ENCODE assay signal across 8 cellular contexts in the genomic region with DNA sequence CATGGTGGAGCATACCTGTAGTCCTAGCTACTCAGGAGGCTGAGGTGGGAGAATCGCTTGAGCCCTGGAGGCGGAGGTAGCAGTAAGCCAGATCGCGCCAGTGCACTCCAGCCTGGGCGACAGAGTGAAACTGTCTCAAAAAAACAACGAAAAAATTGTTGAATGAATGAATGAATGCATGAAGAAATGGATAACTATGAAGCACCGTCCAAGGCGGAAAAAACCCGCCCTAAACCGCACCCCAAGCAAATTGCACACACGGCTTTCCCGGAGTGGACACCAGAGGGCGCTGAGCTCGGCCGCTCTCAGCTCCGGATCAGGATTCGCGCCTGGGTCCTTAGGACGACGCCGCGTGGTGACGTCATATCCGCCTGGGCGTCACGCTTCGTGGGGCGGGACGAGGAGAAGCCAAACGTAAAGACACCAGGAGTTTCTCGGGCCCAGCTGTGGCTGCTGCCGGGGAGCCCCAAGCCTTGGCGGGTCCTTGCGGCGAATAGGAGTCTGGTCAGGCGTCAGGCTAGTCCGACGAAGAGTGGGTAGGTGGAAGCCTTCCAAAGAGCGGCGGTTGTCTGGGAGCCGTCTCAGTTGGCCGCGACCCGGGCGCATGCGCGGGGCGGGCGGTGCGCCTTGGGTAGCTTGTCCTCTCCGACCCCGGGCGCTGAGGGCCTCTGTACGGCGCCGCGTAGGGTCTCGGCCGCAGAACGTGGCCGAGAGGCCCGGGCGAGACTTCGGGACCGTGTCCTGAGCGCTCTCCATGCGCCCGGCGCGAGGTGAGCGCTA. TPM values are rescaled to one million over a fixed set of nuclear protein-coding genes. Genes with fewer than 3 reads are reported as not detected.
DNase-seq lines count a peak whose midpoint lies in the region; ATAC-seq, FAIRE-seq and TF ChIP-seq lines count a peak whose summit lies in the region.

A gene (plus strand): TSS at position 639 of the 780 bp plus-strand sequence. CDS start 11,094 bp downstream, outside the sequence.
A gene (plus strand): TSS at position 364 of the 780 bp plus-strand sequence. CDS start 4,085 bp downstream, outside the sequence.

- H3K9me3 ChIP-seq in left ventricle myocardium inferior (replicated peaks) (no peaks in the 10 kb centered on the region), prostate gland (no peaks in the 10 kb centered on the region)

- H3K4me3 ChIP-seq in left ventricle myocardium inferior = peak within 1 kb of the TSS; percentile 90
- peak within 1 kb of the TSS; percentile 75 to 88 for H3K4me3 ChIP-seq in prostate gland

- peak; percentile 71 for DNase-seq in NCI-H1694 treated with DMSO at 0.1 percent for 48 hours (lab: John Stamatoyannopoulos, UW)
- DNase-seq in T-helper 2 cell = peak; percentile 95 to 99 (median 97)
- peak; percentile 99 for DNase-seq in left ventricle myocardium inferior
- peak; percentile 95 for DNase-seq in prostate gland (ENCODE audit: low spot score)
- peak; percentile 97 for DNase-seq in urothelium cell line (ENCODE audit: low spot score)

- FAIRE-seq in urothelium cell line (lab: Jason Lieb, UNC) = peak; percentile 50

- H3K27ac ChIP-seq in angular gyrus (ENCODE audit: low read depth, low read length) (peak within 1 kb of the TSS; percentile 99), left ventricle myocardium inferior (replicated peaks) (peak within 1 kb of the TSS; percentile 97), prostate gland (peak within 1 kb of the TSS; percentile 95 to 98)

- intact Hi-C loops in left ventricle myocardium inferior (cut with micrococcal nuclease) (no loop called here), prostate gland (cut with DNase I) (loop anchor here (2.0 kb wide), 1 partner anchor 69 kb away; a partner anchor contains a TSS)

- H3K36me3 ChIP-seq in left ventricle myocardium inferior = peaks cover 15% of the 10 kb centered on the region
- peaks cover 0 to 2% of the 10 kb centered on the region in 2 donors for H3K36me3 ChIP-seq in prostate gland

- H3K4me1 ChIP-seq in left ventricle myocardium inferior (peaks cover 44% of the 10 kb centered on the region), prostate gland (replicated peaks) (peaks cover 17% of the 10 kb centered on the region)

- TF ChIP-seq POLR2A in prostate gland (IDR thresholded peaks at IDR 0.05) = peak; percentile 57

- peak; percentile 88 for ATAC-seq in GM18498 (IDR thresholded peaks at IDR 0.05; ENCODE audit: unreplicated experiment)
- peak; percentile 78 for ATAC-seq in HG02938 (IDR thresholded peaks at IDR 0.05; ENCODE audit: unreplicated experiment)

- WGBS in prostate gland = 4% methylated on average over 70 of the region's 71 CpGs

- H3K27me3 ChIP-seq in left ventricle myocardium inferior (ENCODE audit: low read depth) = no peaks in the 10 kb centered on the region
- no peaks in the 10 kb centered on the region for H3K27me3 ChIP-seq in prostate gland (replicated peaks; ENCODE audit: insufficient read depth)

- TF ChIP-seq CTCF in left ventricle myocardium inferior (IDR thresholded peaks at IDR 0.05; ENCODE audit: borderline replicate concordance) (peak; percentile 100), prostate gland (IDR thresholded peaks at IDR 0.05) (peak; percentile 98 to 99 (median 98))

RNA-seq across cellular contexts. Expression of the first gene that starts in this region (rescaled TPM):
- total RNA-seq in left ventricle myocardium inferior (13.0 TPM), prostate gland (10 to 100 TPM; 15.4 to 17.1 TPM)

RNA-seq across cellular contexts. Expression of the second gene that starts in this region (rescaled TPM):
- total RNA-seq in left ventricle myocardium inferior = 22.7 TPM
- 10 to 100 TPM in 1 of 2 donors, 1 to 10 TPM in 1; 7.1 to 12.5 TPM for total RNA-seq in prostate gland

Comparison
In these comparisons a context has a peak if more than half of its experiments do, and no peak if none do; other contexts are left out.
1. Peak in every context shown above with its lines: DNase-seq, ATAC-seq, H3K4me3 ChIP-seq and H3K27ac ChIP-seq.